ENCODE assay signal across 23 cellular contexts in the genomic region with DNA sequence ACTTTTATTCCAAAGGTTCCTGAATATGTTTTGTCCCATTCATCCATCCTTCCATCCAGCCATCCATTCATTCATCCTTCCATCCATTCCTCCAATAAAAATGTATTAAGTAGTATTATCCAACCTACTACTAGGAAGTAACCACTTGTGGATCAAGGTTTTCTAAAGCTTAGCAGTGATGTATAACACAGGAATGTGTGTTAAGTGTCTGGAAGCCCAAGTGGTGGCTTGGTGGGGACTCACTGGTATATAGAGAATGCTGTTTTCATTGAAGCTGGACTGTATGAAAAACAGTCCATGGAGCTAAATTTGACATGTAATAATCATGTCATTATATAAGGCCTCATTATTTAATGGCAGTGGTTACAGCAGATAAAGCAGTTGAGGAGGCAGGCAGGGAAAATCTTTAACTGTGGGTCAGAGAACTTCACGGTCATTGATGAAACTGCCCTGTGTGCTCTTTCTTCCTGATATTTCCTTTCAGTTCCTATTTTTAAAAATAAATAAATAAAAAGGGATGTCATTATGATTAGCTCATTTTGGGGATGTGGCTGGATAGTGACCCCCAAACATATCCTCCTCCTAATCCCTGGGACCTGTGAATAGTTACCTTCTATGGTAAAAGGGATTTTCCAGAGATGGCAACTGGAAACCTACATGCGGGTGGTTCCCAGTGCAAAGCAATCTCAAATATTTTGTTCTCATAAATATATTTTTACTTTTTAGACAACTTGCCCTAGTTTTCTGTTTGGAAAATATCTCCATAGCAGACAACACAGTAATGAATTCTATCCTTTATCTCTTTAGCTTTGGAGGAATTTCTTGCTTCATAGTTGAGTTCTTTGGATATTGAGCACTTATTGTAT.
A peak's percentile ranks its signal among the peaks of the same experiment; 100 is the strongest.
DNase-seq lines count a peak whose midpoint lies in the region.
"Had no signal": no experiment of that assay in that cellular context is flagged by ENCODE, and none has a peak within 500 bp of the region (broad histone marks: within the 10 kb centered on the region; RNA-seq: fewer than 3 reads in every experiment).

No MANE protein-coding gene starts in this region.

- H3K27me3 ChIP-seq in SJCRH30, result no peaks in the 10 kb centered on the region
- H3K27me3 ChIP-seq: spleen had no signal

- no peaks in the 10 kb centered on the region for H3K9me3 ChIP-seq in SJCRH30 (replicated peaks)
- H3K9me3 ChIP-seq: prostate gland, spleen had no signal

- DNase-seq in Daoy (ENCODE audit: low read depth) (peak; percentile 42), SJCRH30 (peak in 1 of 2 experiments; percentile 44), kidney glomerular epithelial cell (lab: John Stamatoyannopoulos, UW) (peak; percentile 47), renal cortical epithelial cell (ENCODE audit: low read depth) (peak; percentile 58), amniotic stem cell (lab: John Stamatoyannopoulos, UW) (no peak), activated gamma-delta T cell treated with Interleukin-2 at 50 U/mL for 16 hours (no peak), DMS79 treated with DMSO at 0.1 percent for 48 hours (lab: John Stamatoyannopoulos, UW) (no peak), KBM-7 (no peak)
- DNase-seq: activated CD4-positive, CD25-positive, alpha-beta regulatory T cell; activated CD8-positive, alpha-beta T cell treated with anti-CD3 and anti-CD28 coated beads, Interleukin-2, amount 10 ng/mL, durations not matched to agents 7 days and 5 days; activated naive CD4-positive, alpha-beta T cell treated with Interleukin-2 at 50 U/mL for 16 hours; activated T-cell treated with anti-CD3 and anti-CD28 coated beads, Interleukin-2, amount 50 U/mL, for 1 hour; anterior cingulate cortex; CD4-positive, alpha-beta T cell; H7; Kasumi-1; midbrain; NCI-H1105; NCI-H2081; NCI-H446; spleen; stimulated activated CD4-positive, alpha-beta T cell treated with anti-CD3 and anti-CD28 coated beads, Interleukin-4, amount 100 ng/mL, for 24 hours had no signal

- no peak overlapping the region; the same call in 1 of the 2 replicates for H3K4me3 ChIP-seq in SJCRH30
- H3K4me3 ChIP-seq: prostate gland, spleen had no signal

- no peaks in the 10 kb centered on the region for H3K36me3 ChIP-seq in SJCRH30
- H3K36me3 ChIP-seq: prostate gland, spleen had no signal

- peak overlapping the region; percentile 96 for H3K27ac ChIP-seq in SJCRH30

- H3K4me1 ChIP-seq in SJCRH30, result peaks cover 53% of the 10 kb centered on the region
- H3K4me1 ChIP-seq: prostate gland had no signal

- in situ Hi-C loops in KBM-7 (cut with MboI; ENCODE audit: low pct_unique_long_range_greater_than_20kb, low sequenced_read_pairs), result no loop called here

Comparison
In these comparisons a context has a peak if more than half of its experiments do, and no peak if none do; other contexts are left out.
1. DNase-seq: peak in Daoy (single experiment), kidney glomerular epithelial cell (single experiment) and renal cortical epithelial cell (single experiment); none in amniotic stem cell (single experiment), activated gamma-delta T cell treated with Interleukin-2 at 50 U/mL for 16 hours (single experiment), DMS79 treated with DMSO at 0.1 percent for 48 hours (single experiment) and KBM-7 (single experiment).